ENCODE assay signal across 19 cellular contexts in genomic region chr15:44368367-44368766, GRCh38. TPM values are rescaled to one million over a fixed set of nuclear protein-coding genes. Genes with fewer than 3 reads are reported as not detected.
A peak's percentile ranks its signal among the peaks of the same experiment; 100 is the strongest.
DNase-seq lines count a peak whose midpoint lies in the region; ATAC-seq, FAIRE-seq and TF ChIP-seq lines count a peak whose summit lies in the region.
"Had no signal": no experiment of that assay in that cellular context is flagged by ENCODE, and none has a peak within 500 bp of the region (broad histone marks: within the 10 kb centered on the region; RNA-seq: fewer than 3 reads in every experiment).

No MANE protein-coding gene starts in this region.

- no peaks in the 10 kb centered on the region for H3K4me1 ChIP-seq in A549
- H3K4me1 ChIP-seq in GM23338 (ENCODE audit: insufficient read depth) = no peaks in the 10 kb centered on the region

- H3K4me3 ChIP-seq in A549 (no peak overlapping the region), GM23338 (no peak overlapping the region)
- H3K4me3 ChIP-seq: GM23248 had no signal

- H3K36me3 ChIP-seq in GM23338 (ENCODE audit: insufficient read depth) = no peaks in the 10 kb centered on the region

- H3K9me3 ChIP-seq in A549 = no peaks in the 10 kb centered on the region

- POLR2A ChIA-PET in A549 (lab: Yijun Ruan, JAX) (no interaction called here), MCF 10A (lab: Yijun Ruan, JAX) (interaction anchor here (1.0 kb wide), 1 partner anchor 29 kb away, joined by 3 read pairs; no protein-coding TSS in a partner anchor)

- H3K36me3 Mint-ChIP-seq in GM23338 (ENCODE audit: low read depth) (peaks cover 9% of the 10 kb centered on the region), chondrocyte (ENCODE audit: low read depth) (peaks cover 2% of the 10 kb centered on the region), MCF 10A (ENCODE audit: insufficient read depth, unreplicated experiment) (peaks cover 5% of the 10 kb centered on the region)

- DNase-seq in A549 (ENCODE audit: low read depth in 1 of 2, low spot score in 1 of 2) (no peak), GM23338 (ENCODE audit: low spot score) (no peak), left kidney (ENCODE audit: low read depth, low spot score) (peak; percentile 2), chondrocyte (ENCODE audit: low spot score) (no peak), RKO (ENCODE audit: low spot score) (no peak), MCF 10A (ENCODE audit: unreplicated experiment) (no peak)
- DNase-seq: 8988T; C1 segment of cervical spinal cord; Calu3; CD4-positive, alpha-beta memory T cell; COR-L47; DMS53; DMS79 treated with DMSO at 0.1 percent for 48 hours; GM23248; H7 had no signal

- no peaks in the 10 kb centered on the region for H3F3A ChIP-seq in GM23338 (replicated peaks; ENCODE audit: low read depth)

- no peaks in the 10 kb centered on the region for H3K27me3 ChIP-seq in GM23338 (ENCODE audit: insufficient read depth)

- CTCF ChIA-PET in A549 (lab: Yijun Ruan, JAX) = no interaction called here
- CTCF ChIA-PET in MCF 10A (lab: Yijun Ruan, JAX) = no interaction called here

- no peak overlapping the region for H2AFZ ChIP-seq in GM23338
- H2AFZ ChIP-seq: GM23248 had no signal

- FAIRE-seq in A549 (lab: Jason Lieb, UNC) = no peak
- FAIRE-seq in colon (lab: Jason Lieb, UNC) = peak; percentile 53
- FAIRE-seq: GM12892, GM19239 had no signal

- no peaks in the 10 kb centered on the region for H3K4me1 Mint-ChIP-seq in GM23338
- no peaks in the 10 kb centered on the region for H3K4me1 Mint-ChIP-seq in chondrocyte (ENCODE audit: low read depth)
- no peaks in the 10 kb centered on the region for H3K4me1 Mint-ChIP-seq in MCF 10A (ENCODE audit: insufficient read depth, unreplicated experiment)

- no peaks in the 10 kb centered on the region for H3K9me2 ChIP-seq in GM23338 (ENCODE audit: insufficient read depth)

- H3K27me3 Mint-ChIP-seq in GM23338 (ENCODE audit: insufficient read depth, low read depth, poor library complexity) (peaks cover 1% of the 10 kb centered on the region), chondrocyte (ENCODE audit: low read depth) (no peaks in the 10 kb centered on the region), MCF 10A (ENCODE audit: insufficient read depth, unreplicated experiment) (no peaks in the 10 kb centered on the region)
- H3K27me3 Mint-ChIP-seq: CD4-positive, alpha-beta memory T cell had no signal

- H3K4me3 Mint-ChIP-seq in GM23338 (no peak overlapping the region), chondrocyte (ENCODE audit: unreplicated experiment) (no peak overlapping the region), MCF 10A (ENCODE audit: unreplicated experiment) (no peak overlapping the region)
- H3K4me3 Mint-ChIP-seq: CD4-positive, alpha-beta memory T cell had no signal

- no TSS peak for BruUV-seq in MCF 10A (replicated peaks; lab: Mats Ljungman, UMichigan)

- H3K27ac Mint-ChIP-seq in GM23338 (0 out of 2 replicates have a peak overlapping the region, but pooled peaks have one; percentile 38), chondrocyte (ENCODE audit: unreplicated experiment) (no peak overlapping the region), MCF 10A (ENCODE audit: low read depth, unreplicated experiment) (no peak overlapping the region)
- H3K27ac Mint-ChIP-seq: CD4-positive, alpha-beta memory T cell had no signal

- no peaks in the 10 kb centered on the region for H4K20me1 ChIP-seq in GM23338 (replicated peaks; ENCODE audit: insufficient read depth)

- H3K27ac ChIP-seq in A549 = no peak overlapping the region
- no peak overlapping the region for H3K27ac ChIP-seq in GM23338 (ENCODE audit: low read depth)
- H3K27ac ChIP-seq: GM23248 had no signal

- H3K4me2 ChIP-seq in A549 = no peak overlapping the region
- no peak overlapping the region for H3K4me2 ChIP-seq in GM23338

- TF ChIP-seq POLR2A in A549 (IDR thresholded peaks at IDR 0.05; ENCODE audit: low read length) = no peak

- WGBS in A549 (ENCODE audit: missing lambda C conversion rate) = 79% methylated on average over 4 of the region's 4 CpGs

- no peak for TF ChIP-seq CTCF in A549 (IDR thresholded peaks at IDR 0.05)
- TF ChIP-seq CTCF in GM23338 (conservative IDR thresholded peaks at IDR 0.05; ENCODE audit: low read depth in 2 of 2) = no peak
- no peak for TF ChIP-seq CTCF in chondrocyte (IDR thresholded peaks at IDR 0.05)
- TF ChIP-seq CTCF in MCF 10A (IDR thresholded peaks at IDR 0.05; ENCODE audit: unreplicated experiment) = no peak

- intact Hi-C loops in MCF 10A (cut with micrococcal nuclease) = no loop called here

- H3K9me3 Mint-ChIP-seq in GM23338 = peaks cover 3% of the 10 kb centered on the region; the same call in 1 of the 3 replicates
- no peaks in the 10 kb centered on the region for H3K9me3 Mint-ChIP-seq in chondrocyte (ENCODE audit: low read depth)
- no peaks in the 10 kb centered on the region for H3K9me3 Mint-ChIP-seq in MCF 10A (ENCODE audit: unreplicated experiment)

- no peak for TF ChIP-seq EP300 in A549 (IDR thresholded peaks at IDR 0.05)

- no peaks in the 10 kb centered on the region for H3K79me2 ChIP-seq in GM23338 (replicated peaks; ENCODE audit: insufficient read depth)

- no peak for TF ChIP-seq RAD21 in A549 (conservative IDR thresholded peaks at IDR 0.05 in 1 of 2, IDR thresholded peaks at IDR 0.05 in 1 of 2)

- ATAC-seq in A549 (no peak), GM23338 (no peak)
- ATAC-seq: HCT116 had no signal

TF ChIP-seq in A549, 52 proteins besides CTCF, POLR2A, EP300 and RAD21:
- TF ChIP-seq HEYL (CRISPR knock-in tag; IDR thresholded peaks at IDR 0.05) (no peak), MAFK (IDR thresholded peaks at IDR 0.05; ENCODE audit: partially characterized antibody) (peak; percentile 78), FOXS1 (CRISPR knock-in tag; IDR thresholded peaks at IDR 0.05) (no peak)

TF ChIP-seq in GM23338, 12 proteins besides CTCF, POLR2A, EP300 and RAD21:
- TF ChIP-seq ZNF331 (CRISPR knock-in tag; IDR thresholded peaks at IDR 0.05; ENCODE audit: low read depth) (no peak), POLR2AphosphoS5 (IDR thresholded peaks at IDR 0.05; ENCODE audit: low read depth) (no peak), CREB1 (CRISPR knock-in tag; IDR thresholded peaks at IDR 0.05; ENCODE audit: low read depth) (no peak), JUNB (IDR thresholded peaks at IDR 0.05; ENCODE audit: unreplicated experiment) (no peak)

RNA-seq across cellular contexts. Expression of gene CTDSPL2, which starts 59.1 kb away (rescaled TPM):
- 36.4 and 50.1 TPM in 2 replicates for polyA plus RNA-seq in A549 (2011; rRNA removed)
- 6.3 and 7.2 TPM in 2 replicates for polyA plus RNA-seq in A549 (2012; cell fraction: cytosol; rRNA removed)
- polyA plus RNA-seq in A549 (2012; cell fraction: nucleus; rRNA removed) = 4.8 TPM in 2 replicates
- polyA plus RNA-seq in A549 (2017; fragmentation: RNase III; extraction: RNeasy Plus Mini Kit Qiagen cat#74134 plus additional on column Dnase treatment) = 15.4 to 18.4 TPM (median 17.1 TPM) in 3 replicates
- polyA minus RNA-seq in A549 (2011; rRNA and poly(A)+ RNA removed) = 49.4 and 73.1 TPM in 2 replicates
- 71.7 and 86.2 TPM in 2 replicates for total RNA-seq in GM23338 (2014; rRNA removed; shearing (Covaris generic))
- 42.2 TPM in 2 replicates for polyA plus RNA-seq in GM23338 (2016; fragmentation: Nextera tagmentation; extraction: Ambion mirVana)
- total RNA-seq in chondrocyte = 41.7 to 48.6 TPM (median 43.1 TPM) in 3 replicates
- 36.3 and 38.2 TPM in 2 replicates for total RNA-seq in MCF 10A (2022)
